Comparison of ENCODE assay signal across 8 cellular contexts in genomic region chr1:68819190-68819829, GRCh38.
DNase-seq lines count a peak whose midpoint lies in the region; ATAC-seq and TF ChIP-seq lines count a peak whose summit lies in the region.

No MANE protein-coding gene starts in this region.

- DNase-seq in NCI-H2171 treated with DMSO at 0.1 percent for 48 hours (lab: John Stamatoyannopoulos, UW) (peak; percentile 43), NCI-H2171 (lab: John Stamatoyannopoulos, UW) (no peak), NCI-H226 (peak; percentile 45), dedifferentiated amniotic fluid mesenchymal stem cell (ENCODE audit: extremely low spot score) (peak; percentile 18), retinal pigment epithelial cell (ENCODE audit: low read depth) (peak; percentile 6)
- DNase-seq in activated naive CD4-positive, alpha-beta T cell treated with anti-CD3 and anti-CD28 coated beads, Interleukin-2, amount 50 U/mL, for 16 hours = no peak
- no peak for DNase-seq in activated CD4-positive, alpha-beta T cell treated with anti-CD3 and anti-CD28 coated beads for 48 hours

- no peak for ATAC-seq in GM19467 (IDR thresholded peaks at IDR 0.05; ENCODE audit: unreplicated experiment)

- no peak overlapping the region for H3K4me3 ChIP-seq in retinal pigment epithelial cell (ENCODE audit: low read length)

- peak; percentile 70 for TF ChIP-seq CTCF in retinal pigment epithelial cell (conservative IDR thresholded peaks at IDR 0.05; ENCODE audit: low read depth, low read length)

Comparison
In these comparisons a context has a peak if more than half of its experiments do, and no peak if none do; other contexts are left out.
1. DNase-seq: peak in NCI-H2171 treated with DMSO at 0.1 percent for 48 hours (single experiment), NCI-H226 (single experiment), dedifferentiated amniotic fluid mesenchymal stem cell (single experiment) and retinal pigment epithelial cell (single experiment); none in NCI-H2171 (single experiment), activated naive CD4-positive, alpha-beta T cell treated with anti-CD3 and anti-CD28 coated beads, Interleukin-2, amount 50 U/mL, for 16 hours (single experiment) and activated CD4-positive, alpha-beta T cell treated with anti-CD3 and anti-CD28 coated beads for 48 hours (single experiment).